Comparison of ENCODE assay signal across 22 cellular contexts in the genomic region with DNA sequence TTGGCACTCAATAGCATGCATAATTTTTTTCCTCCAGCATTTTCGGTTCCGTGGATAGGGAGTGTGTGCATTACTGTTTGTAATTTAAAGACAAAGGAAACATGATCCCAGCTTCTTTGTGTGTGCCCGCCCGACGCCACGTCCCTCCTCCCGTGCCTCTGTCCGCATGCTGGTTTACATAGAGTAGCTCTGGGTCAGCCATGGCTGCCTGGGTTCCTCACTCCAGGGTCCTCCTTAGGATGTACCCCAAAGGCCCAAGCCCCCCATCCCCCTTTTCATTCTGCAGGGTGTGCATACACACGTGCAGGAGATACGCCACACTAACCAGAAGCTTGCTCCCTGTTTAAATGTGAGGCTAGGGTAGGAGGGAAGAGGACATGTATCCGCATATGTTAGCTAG.
DNase-seq lines count a peak whose midpoint lies in the region; ATAC-seq and TF ChIP-seq lines count a peak whose summit lies in the region.
"Had no signal": no experiment of that assay in that cellular context is flagged by ENCODE, and none has a peak within 500 bp of the region (broad histone marks: within the 10 kb centered on the region; RNA-seq: fewer than 3 reads in every experiment).

No MANE protein-coding gene starts in this region.

- no peak for TF ChIP-seq CTCF in nephron (IDR thresholded peaks at IDR 0.05; ENCODE audit: unreplicated experiment in 3 of 3)

- DNase-seq in COR-L47 (lab: John Stamatoyannopoulos, UW) (peak; percentile 81), NCI-H1436 (lab: John Stamatoyannopoulos, UW) (peak; percentile 59), NCI-H510A (lab: John Stamatoyannopoulos, UW) (peak; percentile 60), AG20443 (ENCODE audit: low spot score) (no peak), GDM1 (lab: John Stamatoyannopoulos, UW) (no peak)
- no peak for DNase-seq in stimulated activated CD8-positive, alpha-beta memory T cell treated with anti-CD3 and anti-CD28 coated beads, Interleukin-4, amount 100 ng/mL, for 48 hours
- DNase-seq: activated CD8-positive, alpha-beta memory T cell treated with anti-CD3 and anti-CD28 coated beads, Interleukin-2, amount 10 ng/mL, durations not matched to agents 7 days and 5 days; activated effector memory CD4-positive, alpha-beta T cell treated with anti-CD3 and anti-CD28 coated beads, Interleukin-2, amount 50 U/mL, for 16 hours; Calu3; central memory CD4-positive, alpha-beta T cell; GF-D8; KG1; left ventricle myocardium inferior; mucosa of descending colon; right cardiac atrium; RPMI8226; stimulated activated naive CD4-positive, alpha-beta T cell treated with Interleukin-2 at 50 U/mL for 16 hours; T1000; upper lobe of left lung had no signal

- peaks cover 50% of the 10 kb centered on the region for H3K4me1 Mint-ChIP-seq in nephron
- H3K4me1 Mint-ChIP-seq: activated CD8-positive, alpha-beta memory T cell treated with anti-CD3 and anti-CD28 coated beads, Interleukin-2, amount 10 ng/mL, durations not matched to agents 7 days and 5 days had no signal

- H3K9me3 Mint-ChIP-seq in nephron = no peaks in the 10 kb centered on the region

- H3K36me3 Mint-ChIP-seq in nephron (ENCODE audit: low read depth) = no peaks in the 10 kb centered on the region
- H3K36me3 Mint-ChIP-seq: activated CD8-positive, alpha-beta memory T cell treated with anti-CD3 and anti-CD28 coated beads, Interleukin-2, amount 10 ng/mL, durations not matched to agents 7 days and 5 days had no signal

- H3K27ac Mint-ChIP-seq in nephron = peak overlapping the region; percentile 53 to 76 (median 70)
- H3K27ac Mint-ChIP-seq: activated CD8-positive, alpha-beta memory T cell treated with anti-CD3 and anti-CD28 coated beads, Interleukin-2, amount 10 ng/mL, durations not matched to agents 7 days and 5 days had no signal

- H3K4me3 Mint-ChIP-seq in nephron = peak overlapping the region in 2 of 3 experiments; percentile 16 to 28
- H3K4me3 Mint-ChIP-seq: activated CD8-positive, alpha-beta memory T cell treated with anti-CD3 and anti-CD28 coated beads, Interleukin-2, amount 10 ng/mL, durations not matched to agents 7 days and 5 days had no signal

- no peak for ATAC-seq in GM21447 (IDR thresholded peaks at IDR 0.05; ENCODE audit: unreplicated experiment)
- ATAC-seq: activated CD8-positive, alpha-beta memory T cell treated with anti-CD3 and anti-CD28 coated beads, Interleukin-2, amount 10 ng/mL, durations not matched to agents 7 days and 5 days; GM12878; mucosa of descending colon; right cardiac atrium had no signal

- peaks cover 8% of the 10 kb centered on the region for H3K27me3 Mint-ChIP-seq in nephron (ENCODE audit: low read depth)

Comparison
In these comparisons a context has a peak if more than half of its experiments do, and no peak if none do; other contexts are left out.
1. DNase-seq: peak in COR-L47 (single experiment), NCI-H1436 (single experiment) and NCI-H510A (single experiment); none in AG20443 (single experiment), stimulated activated CD8-positive, alpha-beta memory T cell treated with anti-CD3 and anti-CD28 coated beads, Interleukin-4, amount 100 ng/mL, for 48 hours (single experiment) and GDM1 (single experiment).